Comparison of ENCODE assay signal across 10 cellular contexts in genomic region chr13:48978942-48979601, GRCh38.
DNase-seq lines count a peak whose midpoint lies in the region; ATAC-seq and TF ChIP-seq lines count a peak whose summit lies in the region.
"Had no signal": no experiment of that assay in that cellular context is flagged by ENCODE, and none has a peak within 500 bp of the region (broad histone marks: within the 10 kb centered on the region; RNA-seq: fewer than 3 reads in every experiment).

No MANE protein-coding gene starts in this region.

- peaks cover 20% of the 10 kb centered on the region for H3K36me3 Mint-ChIP-seq in stimulated activated naive CD8-positive, alpha-beta T cell treated with anti-CD3 and anti-CD28 coated beads, Interleukin-15, Interleukin-2, amounts not matched to agents 100 ng/mL and 50 ng/mL, for 24 hours (ENCODE audit: low read depth)

- H3K4me3 ChIP-seq in RWPE2 (ENCODE audit: severe bottlenecking) (no peak overlapping the region), iPS-18a (ENCODE audit: low read length) (peak overlapping the region; percentile 97)
- H3K4me3 ChIP-seq: prostate gland had no signal

- ATAC-seq in stimulated activated naive CD8-positive, alpha-beta T cell treated with anti-CD3 and anti-CD28 coated beads, Interleukin-15, Interleukin-2, amounts not matched to agents 100 U/mL and 50 U/mL, for 24 hours, result no peak
- ATAC-seq in RWPE2 (ENCODE audit: low read depth), result no peak
- no peak for ATAC-seq in GM18873 (IDR thresholded peaks at IDR 0.05; ENCODE audit: low FRiP score, unreplicated experiment)
- ATAC-seq in GM18868 (IDR thresholded peaks at IDR 0.05; ENCODE audit: unreplicated experiment), result no peak

- peak overlapping the region; percentile 10 for H3K9ac ChIP-seq in iPS-18a (ENCODE audit: low read length)

- DNase-seq in stimulated activated naive CD8-positive, alpha-beta T cell treated with anti-CD3 and anti-CD28 coated beads, Interleukin-15, Interleukin-2, amounts not matched to agents 100 U/mL and 50 U/mL, for 24 hours, result no peak
- DNase-seq in RWPE2 (ENCODE audit: low spot score) (no peak), HK-2 (ENCODE audit: unreplicated experiment) (no peak), NCI-H1436 treated with DMSO at 0.1 percent for 48 hours (lab: John Stamatoyannopoulos, UW) (no peak)
- DNase-seq: aorta had no signal

- peak overlapping the region; percentile 88 for H3K27ac Mint-ChIP-seq in stimulated activated naive CD8-positive, alpha-beta T cell treated with anti-CD3 and anti-CD28 coated beads, Interleukin-15, Interleukin-2, amounts not matched to agents 100 ng/mL and 50 ng/mL, for 24 hours

- peak overlapping the region; percentile 98 for H3K4me3 Mint-ChIP-seq in stimulated activated naive CD8-positive, alpha-beta T cell treated with anti-CD3 and anti-CD28 coated beads, Interleukin-15, Interleukin-2, amounts not matched to agents 100 ng/mL and 50 ng/mL, for 24 hours

- H3K27me3 Mint-ChIP-seq in stimulated activated naive CD8-positive, alpha-beta T cell treated with anti-CD3 and anti-CD28 coated beads, Interleukin-15, Interleukin-2, amounts not matched to agents 100 ng/mL and 50 ng/mL, for 24 hours, result no peaks in the 10 kb centered on the region

- H3K4me1 Mint-ChIP-seq in stimulated activated naive CD8-positive, alpha-beta T cell treated with anti-CD3 and anti-CD28 coated beads, Interleukin-15, Interleukin-2, amounts not matched to agents 100 ng/mL and 50 ng/mL, for 24 hours (ENCODE audit: low read depth), result peaks cover 60% of the 10 kb centered on the region

- TF ChIP-seq CTCF in RWPE2 (IDR thresholded peaks at IDR 0.05; ENCODE audit: poor library complexity, severe bottlenecking), result no peak

- H3K27ac ChIP-seq in RWPE2 (ENCODE audit: poor library complexity, severe bottlenecking) (peak overlapping the region; percentile 82), iPS-18a (ENCODE audit: low read length) (peak overlapping the region; percentile 22)
- H3K27ac ChIP-seq: prostate gland had no signal

- peaks cover 17% of the 10 kb centered on the region for H3K4me1 ChIP-seq in RWPE2 (ENCODE audit: insufficient read depth, poor library complexity, severe bottlenecking)
- H3K4me1 ChIP-seq in iPS-18a (ENCODE audit: control insufficient read depth, low read depth, low read length), result peaks cover 60% of the 10 kb centered on the region
- H3K4me1 ChIP-seq: prostate gland had no signal

- peaks cover 8% of the 10 kb centered on the region for H3K9me3 Mint-ChIP-seq in stimulated activated naive CD8-positive, alpha-beta T cell treated with anti-CD3 and anti-CD28 coated beads, Interleukin-15, Interleukin-2, amounts not matched to agents 100 ng/mL and 50 ng/mL, for 24 hours

- H3K36me3 ChIP-seq in RWPE2 (ENCODE audit: low read depth), result no peaks in the 10 kb centered on the region; the same call in 1 of the 2 replicates
- H3K36me3 ChIP-seq in iPS-18a (ENCODE audit: control insufficient read depth, low read depth, low read length), result no peaks in the 10 kb centered on the region
- H3K36me3 ChIP-seq: prostate gland had no signal

- H3K27me3 ChIP-seq in RWPE2 (ENCODE audit: insufficient read depth, poor library complexity, severe bottlenecking) (no peaks in the 10 kb centered on the region), iPS-18a (ENCODE audit: control insufficient read depth, insufficient read depth, low read length) (peaks cover 8% of the 10 kb centered on the region)

- H3K9me3 ChIP-seq in RWPE2 (ENCODE audit: severe bottlenecking) (no peaks in the 10 kb centered on the region), iPS-18a (ENCODE audit: control insufficient read depth, low read depth, low read length) (no peaks in the 10 kb centered on the region)
- H3K9me3 ChIP-seq: prostate gland had no signal
